Comparison of ENCODE assay signal across 1 cellular context in genomic region chr19:58305932-58306323, GRCh38.
TF ChIP-seq lines count a peak whose summit lies in the region.

No MANE protein-coding gene starts in this region.

TF ChIP-seq in A549, 52 proteins besides CTCF, POLR2A, EP300 and RAD21 (continued from another document):
- TF ChIP-seq REST (IDR thresholded peaks at IDR 0.05) (no peak), HEYL (CRISPR knock-in tag; IDR thresholded peaks at IDR 0.05) (no peak), POLR2AphosphoS2 (conservative IDR thresholded peaks at IDR 0.05; ENCODE audit: low read length) (no peak)
